In genomic region chr9:112623198-112623597, GRCh38 we compare ENCODE assay signal across 6 cellular contexts.
"Had no signal": no experiment of that assay in that cellular context is flagged by ENCODE, and none has a peak within 500 bp of the region (broad histone marks: within the 10 kb centered on the region; RNA-seq: fewer than 3 reads in every experiment).

No MANE protein-coding gene starts in this region.

- H3K4me3 Mint-ChIP-seq: H9 had no signal

- H3K9me3 Mint-ChIP-seq: H9 had no signal

- H3K9ac ChIP-seq: GM23248 had no signal

- H3K4me3 ChIP-seq: GM23248, K562 had no signal

- H3K27ac ChIP-seq: GM23248 had no signal

- DNase-seq: GM23248, GOT3, H9, HCEC 1CT, IMR-90 had no signal

- ATAC-seq: K562 had no signal

- H2AFZ ChIP-seq: GM23248 had no signal
